Comparison of ENCODE assay signal across 1 cellular context in the genomic region with DNA sequence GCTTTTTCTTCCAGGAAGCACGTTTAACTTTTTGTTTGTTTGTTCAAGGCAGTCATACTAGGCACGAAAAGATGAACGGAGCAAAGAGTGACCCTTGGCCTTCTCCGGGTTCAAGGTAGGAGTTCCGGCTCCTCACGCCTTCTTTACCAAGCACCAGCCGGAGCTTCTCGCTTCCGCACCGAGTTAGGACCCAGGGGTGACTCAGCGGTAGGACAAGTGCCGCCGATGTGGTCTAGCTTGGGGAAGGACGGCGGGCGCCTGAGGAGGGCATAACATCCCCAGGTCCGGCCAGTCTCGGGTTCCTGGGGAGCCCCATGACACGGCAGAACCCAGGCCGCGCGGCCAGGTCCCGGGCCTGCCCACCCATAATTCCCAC.
TF ChIP-seq lines count a peak whose summit lies in the region.

No MANE protein-coding gene starts in this region.

TF ChIP-seq in HepG2, 621 proteins besides CTCF, POLR2A, EP300 and RAD21 (continued from another document and continues in another):
- TF ChIP-seq, protein P1, sequence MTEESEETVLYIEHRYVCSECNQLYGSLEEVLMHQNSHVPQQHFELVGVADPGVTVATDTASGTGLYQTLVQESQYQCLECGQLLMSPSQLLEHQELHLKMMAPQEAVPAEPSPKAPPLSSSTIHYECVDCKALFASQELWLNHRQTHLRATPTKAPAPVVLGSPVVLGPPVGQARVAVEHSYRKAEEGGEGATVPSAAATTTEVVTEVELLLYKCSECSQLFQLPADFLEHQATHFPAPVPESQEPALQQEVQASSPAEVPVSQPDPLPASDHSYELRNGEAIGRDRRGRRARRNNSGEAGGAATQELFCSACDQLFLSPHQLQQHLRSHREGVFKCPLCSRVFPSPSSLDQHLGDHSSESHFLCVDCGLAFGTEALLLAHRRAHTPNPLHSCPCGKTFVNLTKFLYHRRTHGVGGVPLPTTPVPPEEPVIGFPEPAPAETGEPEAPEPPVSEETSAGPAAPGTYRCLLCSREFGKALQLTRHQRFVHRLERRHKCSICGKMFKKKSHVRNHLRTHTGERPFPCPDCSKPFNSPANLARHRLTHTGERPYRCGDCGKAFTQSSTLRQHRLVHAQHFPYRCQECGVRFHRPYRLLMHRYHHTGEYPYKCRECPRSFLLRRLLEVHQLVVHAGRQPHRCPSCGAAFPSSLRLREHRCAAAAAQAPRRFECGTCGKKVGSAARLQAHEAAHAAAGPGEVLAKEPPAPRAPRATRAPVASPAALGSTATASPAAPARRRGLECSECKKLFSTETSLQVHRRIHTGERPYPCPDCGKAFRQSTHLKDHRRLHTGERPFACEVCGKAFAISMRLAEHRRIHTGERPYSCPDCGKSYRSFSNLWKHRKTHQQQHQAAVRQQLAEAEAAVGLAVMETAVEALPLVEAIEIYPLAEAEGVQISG (CRISPR knock-in tag; IDR thresholded peaks at IDR 0.05) = no peak
- TF ChIP-seq SIN3A (IDR thresholded peaks at IDR 0.05; ENCODE audit: borderline replicate concordance, low read depth, low read length) = peak; percentile 70; the same call in 1 of the 2 replicates
- TF ChIP-seq ZEB1 (IDR thresholded peaks at IDR 0.05; ENCODE audit: insufficient replicate concordance, low read depth) = no peak
- no peak for TF ChIP-seq ZFP62 (CRISPR knock-in tag; IDR thresholded peaks at IDR 0.05)
- 0 out of 2 replicates have a peak, but pooled peaks have one; percentile 4 for TF ChIP-seq ZNF24 (IDR thresholded peaks at IDR 0.05)
- TF ChIP-seq, protein P2, sequence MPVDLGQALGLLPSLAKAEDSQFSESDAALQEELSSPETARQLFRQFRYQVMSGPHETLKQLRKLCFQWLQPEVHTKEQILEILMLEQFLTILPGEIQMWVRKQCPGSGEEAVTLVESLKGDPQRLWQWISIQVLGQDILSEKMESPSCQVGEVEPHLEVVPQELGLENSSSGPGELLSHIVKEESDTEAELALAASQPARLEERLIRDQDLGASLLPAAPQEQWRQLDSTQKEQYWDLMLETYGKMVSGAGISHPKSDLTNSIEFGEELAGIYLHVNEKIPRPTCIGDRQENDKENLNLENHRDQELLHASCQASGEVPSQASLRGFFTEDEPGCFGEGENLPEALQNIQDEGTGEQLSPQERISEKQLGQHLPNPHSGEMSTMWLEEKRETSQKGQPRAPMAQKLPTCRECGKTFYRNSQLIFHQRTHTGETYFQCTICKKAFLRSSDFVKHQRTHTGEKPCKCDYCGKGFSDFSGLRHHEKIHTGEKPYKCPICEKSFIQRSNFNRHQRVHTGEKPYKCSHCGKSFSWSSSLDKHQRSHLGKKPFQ (CRISPR knock-in tag; IDR thresholded peaks at IDR 0.05; ENCODE audit: insufficient replicate concordance) = peak; percentile 68
- no peak for TF ChIP-seq PHF20 (CRISPR knock-in tag; IDR thresholded peaks at IDR 0.05)
- TF ChIP-seq, protein P3, sequence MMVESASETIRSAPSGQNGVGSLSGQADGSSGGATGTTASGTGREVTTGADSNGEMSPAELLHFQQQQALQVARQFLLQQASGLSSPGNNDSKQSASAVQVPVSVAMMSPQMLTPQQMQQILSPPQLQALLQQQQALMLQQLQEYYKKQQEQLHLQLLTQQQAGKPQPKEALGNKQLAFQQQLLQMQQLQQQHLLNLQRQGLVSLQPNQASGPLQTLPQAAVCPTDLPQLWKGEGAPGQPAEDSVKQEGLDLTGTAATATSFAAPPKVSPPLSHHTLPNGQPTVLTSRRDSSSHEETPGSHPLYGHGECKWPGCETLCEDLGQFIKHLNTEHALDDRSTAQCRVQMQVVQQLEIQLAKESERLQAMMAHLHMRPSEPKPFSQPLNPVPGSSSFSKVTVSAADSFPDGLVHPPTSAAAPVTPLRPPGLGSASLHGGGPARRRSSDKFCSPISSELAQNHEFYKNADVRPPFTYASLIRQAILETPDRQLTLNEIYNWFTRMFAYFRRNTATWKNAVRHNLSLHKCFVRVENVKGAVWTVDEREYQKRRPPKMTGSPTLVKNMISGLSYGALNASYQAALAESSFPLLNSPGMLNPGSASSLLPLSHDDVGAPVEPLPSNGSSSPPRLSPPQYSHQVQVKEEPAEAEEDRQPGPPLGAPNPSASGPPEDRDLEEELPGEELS (CRISPR knock-in tag; IDR thresholded peaks at IDR 0.05) = peak; percentile 40; the same call in 1 of the 2 replicates
- TF ChIP-seq ZNF350 (CRISPR knock-in tag; IDR thresholded peaks at IDR 0.05; ENCODE audit: borderline replicate concordance, low read depth) = no peak
- TF ChIP-seq, protein P4, sequence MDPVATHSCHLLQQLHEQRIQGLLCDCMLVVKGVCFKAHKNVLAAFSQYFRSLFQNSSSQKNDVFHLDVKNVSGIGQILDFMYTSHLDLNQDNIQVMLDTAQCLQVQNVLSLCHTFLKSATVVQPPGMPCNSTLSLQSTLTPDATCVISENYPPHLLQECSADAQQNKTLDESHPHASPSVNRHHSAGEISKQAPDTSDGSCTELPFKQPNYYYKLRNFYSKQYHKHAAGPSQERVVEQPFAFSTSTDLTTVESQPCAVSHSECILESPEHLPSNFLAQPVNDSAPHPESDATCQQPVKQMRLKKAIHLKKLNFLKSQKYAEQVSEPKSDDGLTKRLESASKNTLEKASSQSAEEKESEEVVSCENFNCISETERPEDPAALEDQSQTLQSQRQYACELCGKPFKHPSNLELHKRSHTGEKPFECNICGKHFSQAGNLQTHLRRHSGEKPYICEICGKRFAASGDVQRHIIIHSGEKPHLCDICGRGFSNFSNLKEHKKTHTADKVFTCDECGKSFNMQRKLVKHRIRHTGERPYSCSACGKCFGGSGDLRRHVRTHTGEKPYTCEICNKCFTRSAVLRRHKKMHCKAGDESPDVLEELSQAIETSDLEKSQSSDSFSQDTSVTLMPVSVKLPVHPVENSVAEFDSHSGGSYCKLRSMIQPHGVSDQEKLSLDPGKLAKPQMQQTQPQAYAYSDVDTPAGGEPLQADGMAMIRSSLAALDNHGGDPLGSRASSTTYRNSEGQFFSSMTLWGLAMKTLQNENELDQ (CRISPR knock-in tag; IDR thresholded peaks at IDR 0.05; ENCODE audit: borderline replicate concordance) = 0 out of 2 replicates have a peak, but pooled peaks have one; percentile 12
- no peak for TF ChIP-seq ZNF557 (CRISPR knock-in tag; IDR thresholded peaks at IDR 0.05)
- TF ChIP-seq, protein P5, sequence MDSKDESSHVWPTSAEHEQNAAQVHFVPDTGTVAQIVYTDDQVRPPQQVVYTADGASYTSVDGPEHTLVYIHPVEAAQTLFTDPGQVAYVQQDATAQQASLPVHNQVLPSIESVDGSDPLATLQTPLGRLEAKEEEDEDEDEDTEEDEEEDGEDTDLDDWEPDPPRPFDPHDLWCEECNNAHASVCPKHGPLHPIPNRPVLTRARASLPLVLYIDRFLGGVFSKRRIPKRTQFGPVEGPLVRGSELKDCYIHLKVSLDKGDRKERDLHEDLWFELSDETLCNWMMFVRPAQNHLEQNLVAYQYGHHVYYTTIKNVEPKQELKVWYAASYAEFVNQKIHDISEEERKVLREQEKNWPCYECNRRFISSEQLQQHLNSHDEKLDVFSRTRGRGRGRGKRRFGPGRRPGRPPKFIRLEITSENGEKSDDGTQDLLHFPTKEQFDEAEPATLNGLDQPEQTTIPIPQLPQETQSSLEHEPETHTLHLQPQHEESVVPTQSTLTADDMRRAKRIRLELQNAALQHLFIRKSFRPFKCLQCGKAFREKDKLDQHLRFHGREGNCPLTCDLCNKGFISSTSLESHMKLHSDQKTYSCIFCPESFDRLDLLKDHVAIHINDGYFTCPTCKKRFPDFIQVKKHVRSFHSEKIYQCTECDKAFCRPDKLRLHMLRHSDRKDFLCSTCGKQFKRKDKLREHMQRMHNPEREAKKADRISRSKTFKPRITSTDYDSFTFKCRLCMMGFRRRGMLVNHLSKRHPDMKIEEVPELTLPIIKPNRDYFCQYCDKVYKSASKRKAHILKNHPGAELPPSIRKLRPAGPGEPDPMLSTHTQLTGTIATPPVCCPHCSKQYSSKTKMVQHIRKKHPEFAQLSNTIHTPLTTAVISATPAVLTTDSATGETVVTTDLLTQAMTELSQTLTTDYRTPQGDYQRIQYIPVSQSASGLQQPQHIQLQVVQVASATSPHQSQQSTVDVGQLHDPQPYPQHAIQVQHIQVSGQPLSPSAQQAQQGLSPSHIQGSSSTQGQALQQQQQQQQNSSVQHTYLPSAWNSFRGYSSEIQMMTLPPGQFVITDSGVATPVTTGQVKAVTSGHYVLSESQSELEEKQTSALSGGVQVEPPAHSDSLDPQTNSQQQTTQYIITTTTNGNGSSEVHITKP (CRISPR knock-in tag; IDR thresholded peaks at IDR 0.05; ENCODE audit: low read depth) = no peak
- peak; percentile 36; the same call in 1 of the 2 replicates for TF ChIP-seq ZNF891 (CRISPR knock-in tag; IDR thresholded peaks at IDR 0.05)
- 0 out of 2 replicates have a peak, but pooled peaks have one; percentile 48 for TF ChIP-seq KLF12 (CRISPR knock-in tag; IDR thresholded peaks at IDR 0.05; ENCODE audit: borderline replicate concordance)
- TF ChIP-seq ZNF331 (CRISPR knock-in tag; IDR thresholded peaks at IDR 0.05) = no peak
- TF ChIP-seq CREB1 (IDR thresholded peaks at IDR 0.05) = no peak
- TF ChIP-seq CREB1 (CRISPR knock-in tag; IDR thresholded peaks at IDR 0.05) = no peak
- TF ChIP-seq MATR3 (CRISPR knock-in tag; IDR thresholded peaks at IDR 0.05) = no peak
- TF ChIP-seq KDM5B (CRISPR knock-in tag; IDR thresholded peaks at IDR 0.05; ENCODE audit: borderline replicate concordance) = no peak
- TF ChIP-seq SP5 (CRISPR knock-in tag; IDR thresholded peaks at IDR 0.05; ENCODE audit: borderline replicate concordance, low read depth) = no peak
- TF ChIP-seq ZNF207 (IDR thresholded peaks at IDR 0.05; ENCODE audit: borderline replicate concordance) = no peak
- no peak for TF ChIP-seq ZNF737 (CRISPR knock-in tag; IDR thresholded peaks at IDR 0.05; ENCODE audit: borderline replicate concordance)
- 0 out of 2 replicates have a peak, but pooled peaks have one; percentile 46 for TF ChIP-seq ZNF773 (CRISPR knock-in tag; IDR thresholded peaks at IDR 0.05; ENCODE audit: borderline replicate concordance)
- TF ChIP-seq, protein P6, sequence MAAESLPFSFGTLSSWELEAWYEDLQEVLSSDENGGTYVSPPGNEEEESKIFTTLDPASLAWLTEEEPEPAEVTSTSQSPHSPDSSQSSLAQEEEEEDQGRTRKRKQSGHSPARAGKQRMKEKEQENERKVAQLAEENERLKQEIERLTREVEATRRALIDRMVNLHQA (CRISPR knock-in tag; IDR thresholded peaks at IDR 0.05) = no peak
- TF ChIP-seq MYC (CRISPR knock-in tag; IDR thresholded peaks at IDR 0.05; ENCODE audit: borderline replicate concordance) = no peak
- TF ChIP-seq, protein P7, sequence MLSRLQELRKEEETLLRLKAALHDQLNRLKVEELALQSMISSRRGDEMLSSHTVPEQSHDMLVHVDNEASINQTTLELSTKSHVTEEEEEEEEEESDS (CRISPR knock-in tag; IDR thresholded peaks at IDR 0.05; ENCODE audit: borderline replicate concordance) = no peak
- TF ChIP-seq, protein P8, sequence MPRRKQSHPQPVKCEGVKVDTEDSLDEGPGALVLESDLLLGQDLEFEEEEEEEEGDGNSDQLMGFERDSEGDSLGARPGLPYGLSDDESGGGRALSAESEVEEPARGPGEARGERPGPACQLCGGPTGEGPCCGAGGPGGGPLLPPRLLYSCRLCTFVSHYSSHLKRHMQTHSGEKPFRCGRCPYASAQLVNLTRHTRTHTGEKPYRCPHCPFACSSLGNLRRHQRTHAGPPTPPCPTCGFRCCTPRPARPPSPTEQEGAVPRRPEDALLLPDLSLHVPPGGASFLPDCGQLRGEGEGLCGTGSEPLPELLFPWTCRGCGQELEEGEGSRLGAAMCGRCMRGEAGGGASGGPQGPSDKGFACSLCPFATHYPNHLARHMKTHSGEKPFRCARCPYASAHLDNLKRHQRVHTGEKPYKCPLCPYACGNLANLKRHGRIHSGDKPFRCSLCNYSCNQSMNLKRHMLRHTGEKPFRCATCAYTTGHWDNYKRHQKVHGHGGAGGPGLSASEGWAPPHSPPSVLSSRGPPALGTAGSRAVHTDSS (CRISPR knock-in tag; conservative IDR thresholded peaks at IDR 0.05) = no peak
- TF ChIP-seq FOXP1 (IDR thresholded peaks at IDR 0.05) = no peak
- TF ChIP-seq FOXP1 (CRISPR knock-in tag; IDR thresholded peaks at IDR 0.05) = no peak
- no peak for TF ChIP-seq KLF6 (CRISPR knock-in tag; IDR thresholded peaks at IDR 0.05)
- TF ChIP-seq, protein P9, sequence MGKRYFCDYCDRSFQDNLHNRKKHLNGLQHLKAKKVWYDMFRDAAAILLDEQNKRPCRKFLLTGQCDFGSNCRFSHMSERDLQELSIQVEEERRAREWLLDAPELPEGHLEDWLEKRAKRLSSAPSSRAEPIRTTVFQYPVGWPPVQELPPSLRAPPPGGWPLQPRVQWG (CRISPR knock-in tag; IDR thresholded peaks at IDR 0.05; ENCODE audit: borderline replicate concordance, low read depth) = no peak
- TF ChIP-seq, protein P10, sequence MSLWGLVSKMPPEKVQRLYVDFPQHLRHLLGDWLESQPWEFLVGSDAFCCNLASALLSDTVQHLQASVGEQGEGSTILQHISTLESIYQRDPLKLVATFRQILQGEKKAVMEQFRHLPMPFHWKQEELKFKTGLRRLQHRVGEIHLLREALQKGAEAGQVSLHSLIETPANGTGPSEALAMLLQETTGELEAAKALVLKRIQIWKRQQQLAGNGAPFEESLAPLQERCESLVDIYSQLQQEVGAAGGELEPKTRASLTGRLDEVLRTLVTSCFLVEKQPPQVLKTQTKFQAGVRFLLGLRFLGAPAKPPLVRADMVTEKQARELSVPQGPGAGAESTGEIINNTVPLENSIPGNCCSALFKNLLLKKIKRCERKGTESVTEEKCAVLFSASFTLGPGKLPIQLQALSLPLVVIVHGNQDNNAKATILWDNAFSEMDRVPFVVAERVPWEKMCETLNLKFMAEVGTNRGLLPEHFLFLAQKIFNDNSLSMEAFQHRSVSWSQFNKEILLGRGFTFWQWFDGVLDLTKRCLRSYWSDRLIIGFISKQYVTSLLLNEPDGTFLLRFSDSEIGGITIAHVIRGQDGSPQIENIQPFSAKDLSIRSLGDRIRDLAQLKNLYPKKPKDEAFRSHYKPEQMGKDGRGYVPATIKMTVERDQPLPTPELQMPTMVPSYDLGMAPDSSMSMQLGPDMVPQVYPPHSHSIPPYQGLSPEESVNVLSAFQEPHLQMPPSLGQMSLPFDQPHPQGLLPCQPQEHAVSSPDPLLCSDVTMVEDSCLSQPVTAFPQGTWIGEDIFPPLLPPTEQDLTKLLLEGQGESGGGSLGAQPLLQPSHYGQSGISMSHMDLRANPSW (CRISPR knock-in tag; IDR thresholded peaks at IDR 0.05; ENCODE audit: borderline replicate concordance) = no peak
- TF ChIP-seq BHLHE40 (IDR thresholded peaks at IDR 0.05; ENCODE audit: low read length) = 0 out of 2 replicates have a peak, but pooled peaks have one; percentile 9
- no peak for TF ChIP-seq PHB2 (IDR thresholded peaks at IDR 0.05; ENCODE audit: partially characterized antibody)
- no peak for TF ChIP-seq GATAD1 (CRISPR knock-in tag; IDR thresholded peaks at IDR 0.05)
- TF ChIP-seq, protein P11, sequence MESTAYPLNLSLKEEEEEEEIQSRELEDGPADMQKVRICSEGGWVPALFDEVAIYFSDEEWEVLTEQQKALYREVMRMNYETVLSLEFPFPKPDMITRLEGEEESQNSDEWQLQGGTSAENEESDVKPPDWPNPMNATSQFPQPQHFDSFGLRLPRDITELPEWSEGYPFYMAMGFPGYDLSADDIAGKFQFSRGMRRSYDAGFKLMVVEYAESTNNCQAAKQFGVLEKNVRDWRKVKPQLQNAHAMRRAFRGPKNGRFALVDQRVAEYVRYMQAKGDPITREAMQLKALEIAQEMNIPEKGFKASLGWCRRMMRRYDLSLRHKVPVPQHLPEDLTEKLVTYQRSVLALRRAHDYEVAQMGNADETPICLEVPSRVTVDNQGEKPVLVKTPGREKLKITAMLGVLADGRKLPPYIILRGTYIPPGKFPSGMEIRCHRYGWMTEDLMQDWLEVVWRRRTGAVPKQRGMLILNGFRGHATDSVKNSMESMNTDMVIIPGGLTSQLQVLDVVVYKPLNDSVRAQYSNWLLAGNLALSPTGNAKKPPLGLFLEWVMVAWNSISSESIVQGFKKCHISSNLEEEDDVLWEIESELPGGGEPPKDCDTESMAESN (CRISPR knock-in tag; conservative IDR thresholded peaks at IDR 0.05) = no peak
- no peak for TF ChIP-seq ZNF619 (CRISPR knock-in tag; IDR thresholded peaks at IDR 0.05)
- TF ChIP-seq TBP (CRISPR knock-in tag; IDR thresholded peaks at IDR 0.05) = no peak
- 0 out of 2 replicates have a peak, but pooled peaks have one; percentile 14 for TF ChIP-seq FOSL1 (CRISPR knock-in tag; IDR thresholded peaks at IDR 0.05; ENCODE audit: borderline replicate concordance)
- TF ChIP-seq PAF1 (CRISPR knock-in tag; IDR thresholded peaks at IDR 0.05) = no peak
